9 cellular contexts compared by ENCODE assay signal in the genomic region with DNA sequence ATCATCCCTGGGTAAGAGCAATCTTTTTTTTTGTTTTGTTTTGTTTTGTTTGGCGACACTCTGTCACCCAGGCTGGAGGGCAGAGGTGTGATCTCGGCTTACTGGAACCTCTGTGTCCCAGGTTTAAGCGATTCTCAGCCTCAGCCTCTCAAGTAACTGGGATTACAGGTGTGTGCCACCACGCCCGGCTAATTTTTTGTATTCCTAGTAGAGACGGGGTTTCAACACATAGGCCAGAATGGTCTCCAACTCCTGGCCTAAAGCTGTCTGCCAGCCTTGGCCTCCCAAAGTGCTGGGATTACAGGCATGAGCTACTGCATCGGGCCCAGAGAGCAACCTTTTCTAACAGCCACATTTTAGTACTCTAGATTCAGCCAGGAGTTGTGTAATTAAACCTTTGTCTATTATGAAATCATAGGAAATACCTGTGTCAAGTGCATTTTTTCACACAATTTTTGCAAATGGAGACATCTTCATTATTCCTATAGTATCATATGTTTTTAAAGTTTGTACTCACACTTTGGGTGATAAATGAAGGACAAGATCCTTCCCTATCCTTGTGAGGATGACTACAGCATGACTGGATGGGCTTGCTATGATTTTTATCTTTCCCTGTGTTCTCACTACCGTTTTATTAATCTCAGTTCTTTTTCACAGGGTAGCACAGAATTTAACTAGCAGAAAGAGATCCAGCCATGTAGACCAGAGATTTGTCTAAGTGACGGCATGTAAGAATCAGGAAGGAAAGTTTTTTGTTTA.
DNase-seq lines count a peak whose midpoint lies in the region; ATAC-seq and TF ChIP-seq lines count a peak whose summit lies in the region.
"Had no signal": no experiment of that assay in that cellular context is flagged by ENCODE, and none has a peak within 500 bp of the region (broad histone marks: within the 10 kb centered on the region; RNA-seq: fewer than 3 reads in every experiment).

No MANE protein-coding gene starts in this region.

- no peaks in the 10 kb centered on the region for H3K36me3 Mint-ChIP-seq in natural killer cell treated with Interleukin-12 subunit alpha and Interleukin-12 subunit beta and Interleukin-15 and Interleukin-18, amount 100 ng/mL, for 72 hours

- no peak for ATAC-seq in natural killer cell treated with Interleukin-12 subunit alpha and Interleukin-12 subunit beta and Interleukin-15 and Interleukin-18, amount 100 ng/mL, for 72 hours
- ATAC-seq in HG03095 (IDR thresholded peaks at IDR 0.05; ENCODE audit: unreplicated experiment) = no peak

- H3K4me3 Mint-ChIP-seq in natural killer cell treated with Interleukin-12 subunit alpha and Interleukin-12 subunit beta and Interleukin-15 and Interleukin-18, amount 100 ng/mL, for 72 hours = peak overlapping the region; percentile 85

- peaks cover 33% of the 10 kb centered on the region in 2 donors for H3K4me1 Mint-ChIP-seq in natural killer cell treated with Interleukin-12 subunit alpha and Interleukin-12 subunit beta and Interleukin-15 and Interleukin-18, amount 100 ng/mL, for 72 hours (ENCODE audit: low read depth in 2 of 2)

- peak overlapping the region; percentile 89 to 95 for H3K27ac Mint-ChIP-seq in natural killer cell treated with Interleukin-12 subunit alpha and Interleukin-12 subunit beta and Interleukin-15 and Interleukin-18, amount 100 ng/mL, for 72 hours

- H3K9me3 Mint-ChIP-seq in natural killer cell treated with Interleukin-12 subunit alpha and Interleukin-12 subunit beta and Interleukin-15 and Interleukin-18, amount 100 ng/mL, for 72 hours = no peaks in the 10 kb centered on the region

- H3K4me1 ChIP-seq in NT2/D1 (ENCODE audit: insufficient read depth, insufficient read length) = no peaks in the 10 kb centered on the region

- peaks cover 12% of the 10 kb centered on the region; the same call in 1 of the 2 replicates for H3K9me3 ChIP-seq in NT2/D1 (ENCODE audit: insufficient read depth, low read length)

- no peak for TF ChIP-seq CTCF in choroid plexus epithelial cell (conservative IDR thresholded peaks at IDR 0.05; ENCODE audit: low read depth, low read length)
- TF ChIP-seq CTCF in GM10266 (IDR thresholded peaks at IDR 0.05; ENCODE audit: control insufficient read depth, insufficient read depth, low read depth, missing control alignments) = no peak

- no peaks in the 10 kb centered on the region for H3K27me3 Mint-ChIP-seq in natural killer cell treated with Interleukin-12 subunit alpha and Interleukin-12 subunit beta and Interleukin-15 and Interleukin-18, amount 100 ng/mL, for 72 hours

- DNase-seq in EL (peak; percentile 32), NT2/D1 (ENCODE audit: low read depth, low spot score) (no peak), choroid plexus epithelial cell (ENCODE audit: low read depth) (no peak), NCI-H2196 treated with DMSO at 0.1 percent for 48 hours (lab: John Stamatoyannopoulos, UW; ENCODE audit: unreplicated experiment) (no peak), GM10266 (ENCODE audit: extremely low spot score) (no peak), NCI-H2029 treated with DMSO at 0.1 percent for 48 hours (lab: John Stamatoyannopoulos, UW) (no peak)
- no peak for DNase-seq in natural killer cell treated with Interleukin-12 subunit alpha and Interleukin-12 subunit beta and Interleukin-15 and Interleukin-18, amount 100 ng/mL, for 72 hours (ENCODE audit: low spot score)
- DNase-seq: MV-4-11 had no signal

- H3K27me3 ChIP-seq in NT2/D1 (ENCODE audit: insufficient read depth, insufficient read length) = no peaks in the 10 kb centered on the region

- H3K4me3 ChIP-seq in NT2/D1 (ENCODE audit: insufficient read length, low read depth) = peak overlapping the region; percentile 66
- peak overlapping the region; percentile 68 for H3K4me3 ChIP-seq in choroid plexus epithelial cell (ENCODE audit: low read depth, low read length)

- peaks cover 5% of the 10 kb centered on the region for H3K36me3 ChIP-seq in NT2/D1 (ENCODE audit: insufficient read depth, insufficient read length, low read length)

- peak overlapping the region; percentile 90 for H3K9ac ChIP-seq in NT2/D1 (ENCODE audit: insufficient read length, low read depth)
